ENCODE assay signal across 9 cellular contexts in the genomic region with DNA sequence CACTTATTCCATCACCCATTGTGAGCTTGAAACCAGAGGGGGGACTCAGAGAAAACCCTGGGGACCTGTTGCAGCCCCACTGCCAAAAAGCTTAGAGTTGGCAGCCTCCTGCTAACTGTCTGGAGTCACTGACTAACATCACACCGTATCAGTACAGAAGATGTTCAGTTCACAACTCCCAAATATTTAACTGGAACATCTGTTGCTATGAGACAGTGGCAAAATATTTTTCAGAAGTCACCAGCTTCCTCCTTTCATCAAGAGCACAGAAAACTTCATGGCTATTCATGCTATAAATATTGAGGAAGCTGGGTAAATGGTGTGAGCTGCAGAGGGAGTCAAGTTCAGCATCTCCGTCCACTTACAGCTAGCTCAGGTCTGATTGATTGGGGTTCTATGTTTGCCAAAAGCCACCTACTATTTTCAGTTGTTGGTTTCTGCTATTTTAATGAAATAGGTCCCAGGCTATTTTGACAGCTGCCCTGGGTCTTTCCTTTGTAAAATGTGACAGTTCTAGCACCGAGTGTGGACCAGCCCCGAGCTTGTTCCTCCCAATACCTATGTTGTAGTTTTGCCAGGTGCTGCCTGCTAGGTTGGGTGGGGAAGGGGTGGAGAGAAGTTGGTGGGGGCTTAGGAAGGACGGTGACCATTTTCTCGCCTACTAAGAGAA. TPM values are rescaled to one million over a fixed set of nuclear protein-coding genes. Genes with fewer than 3 reads are reported as not detected.
A peak's percentile ranks its signal among the peaks of the same experiment; 100 is the strongest.
DNase-seq lines count a peak whose midpoint lies in the region; ATAC-seq and TF ChIP-seq lines count a peak whose summit lies in the region.
"Had no signal": no experiment of that assay in that cellular context is flagged by ENCODE, and none has a peak within 500 bp of the region (broad histone marks: within the 10 kb centered on the region; RNA-seq: fewer than 3 reads in every experiment).

No MANE protein-coding gene starts in this region.

- H3K79me2 ChIP-seq in Karpas-422 (ENCODE audit: low read length): no peaks in the 10 kb centered on the region

- TF ChIP-seq POLR2A in prostate gland (IDR thresholded peaks at IDR 0.05): no peak

- no peak overlapping the region for H3K4me2 ChIP-seq in Karpas-422 (ENCODE audit: low read depth, low read length, poor library complexity, severe bottlenecking)
- no peak overlapping the region for H3K4me2 ChIP-seq in mesenchymal stem cell (ENCODE audit: low read length, poor library complexity, severe bottlenecking)

- no peaks in the 10 kb centered on the region for H3K9me3 Mint-ChIP-seq in dendritic cell treated with granulocyte-macrophage colony-stimulating factor and Interleukin-4, amounts not matched to agents 40 ng/mL and 50 ng/mL, for 4 days

- no peak for TF ChIP-seq CTCF in prostate gland (IDR thresholded peaks at IDR 0.05)

- H3K4me1 ChIP-seq in Karpas-422 (ENCODE audit: low read length) (peaks cover 8% of the 10 kb centered on the region), mesenchymal stem cell (ENCODE audit: control insufficient read depth, insufficient read depth, low read depth, low read length) (peaks cover 13% of the 10 kb centered on the region), prostate gland (replicated peaks) (no peaks in the 10 kb centered on the region)

- no peak overlapping the region for H2BK15ac ChIP-seq in mesenchymal stem cell (ENCODE audit: low read depth, poor library complexity, severe bottlenecking)

- H2AFZ ChIP-seq in Karpas-422 (ENCODE audit: low read length) (no peak overlapping the region), mesenchymal stem cell (ENCODE audit: low read depth, low read length) (no peak overlapping the region)

- no peaks in the 10 kb centered on the region for H3K27me3 Mint-ChIP-seq in dendritic cell treated with granulocyte-macrophage colony-stimulating factor and Interleukin-4, amounts not matched to agents 40 ng/mL and 50 ng/mL, for 4 days

- H3K9me2 ChIP-seq in Karpas-422 (replicated peaks; ENCODE audit: insufficient read depth, low read length): no peaks in the 10 kb centered on the region

- H3K36me3 ChIP-seq in Karpas-422 (ENCODE audit: insufficient read depth, low read length) (no peaks in the 10 kb centered on the region), mesenchymal stem cell (ENCODE audit: control insufficient read depth in 1 of 2, insufficient read depth in 2 of 2, low read depth in 1 of 2, low read length in 2 of 2) (peaks cover 36 to 91% of the 10 kb centered on the region in 2 experiments), prostate gland (no peaks in the 10 kb centered on the region)

- no peak for ATAC-seq in HG03457 (IDR thresholded peaks at IDR 0.05; ENCODE audit: unreplicated experiment)

- no peak overlapping the region for H2BK12ac ChIP-seq in mesenchymal stem cell (ENCODE audit: low read length in 2 of 2)

- H3K79me1 ChIP-seq in mesenchymal stem cell (replicated peaks; ENCODE audit: low read length, poor library complexity, severe bottlenecking): peaks cover 3% of the 10 kb centered on the region

- H3K27ac ChIP-seq in Karpas-422 (ENCODE audit: low read length): no peak overlapping the region
- no peak overlapping the region for H3K27ac ChIP-seq in mesenchymal stem cell (ENCODE audit: low read length, poor library complexity, severe bottlenecking)
- no peak overlapping the region for H3K27ac ChIP-seq in prostate gland

- H3K4me3 ChIP-seq in Karpas-422 (ENCODE audit: low read length): no peak overlapping the region
- H3K4me3 ChIP-seq in mesenchymal stem cell (ENCODE audit: insufficient read depth in 1 of 2, low read depth in 1 of 2, low read length in 2 of 2): no peak overlapping the region
- no peak overlapping the region for H3K4me3 ChIP-seq in prostate gland

- H3K9ac ChIP-seq in Karpas-422 (ENCODE audit: low read length): no peak overlapping the region
- H3K9ac ChIP-seq in mesenchymal stem cell (ENCODE audit: low read length): peak overlapping the region; percentile 65

- H3K9me3 ChIP-seq in Karpas-422 (ENCODE audit: low read length): no peaks in the 10 kb centered on the region
- H3K9me3 ChIP-seq in mesenchymal stem cell (ENCODE audit: control insufficient read depth, low read length): no peaks in the 10 kb centered on the region
- no peaks in the 10 kb centered on the region for H3K9me3 ChIP-seq in prostate gland

- peaks cover 85% of the 10 kb centered on the region for H3K36me3 Mint-ChIP-seq in dendritic cell treated with granulocyte-macrophage colony-stimulating factor and Interleukin-4, amounts not matched to agents 40 ng/mL and 50 ng/mL, for 4 days (ENCODE audit: low read depth)

- H3K4me1 Mint-ChIP-seq in dendritic cell treated with granulocyte-macrophage colony-stimulating factor and Interleukin-4, amounts not matched to agents 40 ng/mL and 50 ng/mL, for 4 days (ENCODE audit: low read depth): peaks cover 43% of the 10 kb centered on the region

- no peak overlapping the region for H2BK5ac ChIP-seq in mesenchymal stem cell (ENCODE audit: low read depth, low read length, poor library complexity, severe bottlenecking)

- H3K27me3 ChIP-seq in Karpas-422 (ENCODE audit: low read length) (no peaks in the 10 kb centered on the region), mesenchymal stem cell (ENCODE audit: control insufficient read depth in 1 of 2, insufficient read depth in 1 of 2, low read length in 2 of 2) (no peaks in the 10 kb centered on the region), prostate gland (replicated peaks; ENCODE audit: insufficient read depth) (no peaks in the 10 kb centered on the region)

- intact Hi-C loops in dendritic cell treated with granulocyte-macrophage colony-stimulating factor and Interleukin-4, amounts not matched to agents 40 ng/mL and 50 ng/mL, for 4 days (cut with micrococcal nuclease): no loop called here
- intact Hi-C loops in prostate gland (cut with DNase I): no loop called here

- DNase-seq in AG08395 (ENCODE audit: low spot score): peak; percentile 70
- DNase-seq in Karpas-422: peak; percentile 46
- peak; percentile 81 for DNase-seq in mesenchymal stem cell
- DNase-seq in T-helper 2 cell: no peak
- no peak for DNase-seq in activated gamma-delta T cell (lab: John Stamatoyannopoulos, UW)
- DNase-seq in prostate gland (ENCODE audit: low spot score): no peak
- DNase-seq: cortex of kidney had no signal

- 0 out of 2 replicates have a peak, but pooled peaks cover 4% of the 10 kb centered on the region for H4K20me1 ChIP-seq in Karpas-422 (ENCODE audit: insufficient read depth, low read depth, low read length)

- H2BK120ac ChIP-seq in mesenchymal stem cell (ENCODE audit: low read depth, low read length): no peak overlapping the region

- no peak overlapping the region for H4K91ac ChIP-seq in mesenchymal stem cell (ENCODE audit: low read length)

- H3K27ac Mint-ChIP-seq in dendritic cell treated with granulocyte-macrophage colony-stimulating factor and Interleukin-4, amounts not matched to agents 40 ng/mL and 50 ng/mL, for 4 days: peak overlapping the region; percentile 74

- no peak overlapping the region for H4K8ac ChIP-seq in mesenchymal stem cell (ENCODE audit: low read length)

- no peak overlapping the region for H3K18ac ChIP-seq in mesenchymal stem cell (ENCODE audit: low read depth in 1 of 2, low read length in 2 of 2)

- no peak overlapping the region for H3K4me3 Mint-ChIP-seq in dendritic cell treated with granulocyte-macrophage colony-stimulating factor and Interleukin-4, amounts not matched to agents 40 ng/mL and 50 ng/mL, for 4 days

- H3K14ac ChIP-seq in mesenchymal stem cell (ENCODE audit: low read length in 2 of 2): no peak overlapping the region

- H3K4ac ChIP-seq in mesenchymal stem cell (ENCODE audit: low read depth in 1 of 2, low read length in 2 of 2): no peak overlapping the region

- no peak overlapping the region for H2AK5ac ChIP-seq in mesenchymal stem cell (ENCODE audit: low read length, severe bottlenecking)

- H3K23ac ChIP-seq in mesenchymal stem cell (ENCODE audit: low read length in 2 of 2): no peak overlapping the region

- 84% methylated on average over 6 of the region's 6 CpGs for WGBS in mesenchymal stem cell
- 32% methylated on average over 6 of the region's 6 CpGs for WGBS in prostate gland

RNA-seq across cellular contexts. Expression of gene TUBB6, which starts 9.8 kb away (rescaled TPM):
- total RNA-seq in Karpas-422 (2014; rRNA removed; shearing (Covaris generic); ENCODE audit: low replicate concordance): 0.48 TPM in 1 of 2 replicates, not detected in the other
- 234 TPM for polyA plus RNA-seq in mesenchymal stem cell (2013, experiment 1 of 2)
- polyA plus RNA-seq in mesenchymal stem cell (2013, experiment 2 of 2): 237 TPM
- total RNA-seq in prostate gland: 100 to 1,000 TPM in 1 of 2 donors, 10 to 100 TPM in 1; 51.9 to 133 TPM

RNA-seq across cellular contexts. Expression of gene AFG3L2, which starts 59.2 kb away (rescaled TPM):
- 34.2 and 48.8 TPM in 2 replicates for total RNA-seq in Karpas-422 (2014; rRNA removed; shearing (Covaris generic); ENCODE audit: low replicate concordance)
- 22.8 TPM for polyA plus RNA-seq in mesenchymal stem cell (2013, experiment 1 of 2)
- 23.4 TPM for polyA plus RNA-seq in mesenchymal stem cell (2013, experiment 2 of 2)
- 10 to 100 TPM; 39.7 to 51.5 TPM for total RNA-seq in prostate gland

Comparison
In these comparisons a context has a peak if more than half of its experiments do, and no peak if none do; other contexts are left out.
1. DNase-seq: peak in AG08395 (single experiment), Karpas-422 (single experiment) and mesenchymal stem cell (single experiment); none in T-helper 2 cell (0 of 5), activated gamma-delta T cell (single experiment) and prostate gland (single experiment).
2. RNA of gene TUBB6, which starts 9.8 kb away (total RNA-seq): 51.9 to 133 TPM in prostate gland; 0.48 TPM in Karpas-422; every median in the first group is over 10 times any median in the second.